Comparison of ENCODE assay signal across 29 cellular contexts in genomic region chr1:30143517-30143916, GRCh38.
"Had no signal": no experiment of that assay in that cellular context is flagged by ENCODE, and none has a peak within 500 bp of the region (broad histone marks: within the 10 kb centered on the region; RNA-seq: fewer than 3 reads in every experiment).

No MANE protein-coding gene starts in this region.

- H3K4me1 Mint-ChIP-seq: activated CD4-positive, alpha-beta T cell treated with anti-CD3 and anti-CD28 coated beads for 36 hours; activated CD4-positive, alpha-beta T cell treated with anti-CD3 and anti-CD28 coated beads, Interleukin-2, amount 10 ng/mL, durations not matched to agents 24 days and 14 days; activated CD8-positive, alpha-beta memory T cell treated with anti-CD3 and anti-CD28 coated beads, Interleukin-2, amount 10 ng/mL, durations not matched to agents 7 days and 5 days; activated naive CD4-positive, alpha-beta T cell treated with anti-CD3 and anti-CD28 coated beads, Interleukin-2, amount 50 U/mL, for 24 hours; activated naive CD8-positive, alpha-beta T cell treated with anti-CD3 and anti-CD28 coated beads, Interleukin-2, amount 10 ng/mL, durations not matched to agents 7 days and 5 days; brain; endodermal cell had no signal

- H3K4me1 ChIP-seq: ascending aorta, breast epithelium, colonic mucosa had no signal

- H3K27me3 Mint-ChIP-seq: activated CD8-positive, alpha-beta memory T cell treated with anti-CD3 and anti-CD28 coated beads, Interleukin-2, amount 10 ng/mL, durations not matched to agents 7 days and 5 days; activated naive CD8-positive, alpha-beta T cell treated with anti-CD3 and anti-CD28 coated beads, Interleukin-2, amount 10 ng/mL, durations not matched to agents 7 days and 5 days had no signal

- H3K27ac Mint-ChIP-seq: activated CD4-positive, alpha-beta memory T cell treated with anti-CD3 and anti-CD28 coated beads for 36 hours; activated CD4-positive, alpha-beta T cell treated with anti-CD3 and anti-CD28 coated beads for 36 hours; activated CD4-positive, alpha-beta T cell treated with anti-CD3 and anti-CD28 coated beads, Interleukin-2, amount 10 ng/mL, durations not matched to agents 24 days and 14 days; activated CD8-positive, alpha-beta memory T cell treated with anti-CD3 and anti-CD28 coated beads, Interleukin-2, amount 10 ng/mL, durations not matched to agents 7 days and 5 days; activated CD8-positive, alpha-beta T cell treated with anti-CD3 and anti-CD28 coated beads, Interleukin-2, amount 10 ng/mL, durations not matched to agents 7 days and 5 days; activated naive CD4-positive, alpha-beta T cell treated with anti-CD3 and anti-CD28 coated beads for 36 hours; activated naive CD4-positive, alpha-beta T cell treated with anti-CD3 and anti-CD28 coated beads, Interleukin-2, amount 50 U/mL, for 24 hours; activated naive CD8-positive, alpha-beta T cell treated with anti-CD3 and anti-CD28 coated beads, Interleukin-2, amount 10 ng/mL, durations not matched to agents 7 days and 5 days; activated T-helper 1 cell treated with anti-CD3 and anti-CD28 coated beads, Interleukin-12 subunit alpha, Interleukin-12 subunit beta, Interleukin-2, Interleukin-4 antibody, amounts not matched to agents 30 ng/mL and 10 ng/mL and 1 ng/mL, durations not matched to agents 14 hours and 24 hours and 36 hours; activated T-helper 2 cell treated with anti-CD3 and anti-CD28 coated beads, Interferon-gamma antibody, Interleukin-2, Interleukin-4, amounts not matched to agents 10 μg/mL and 5 μg/mL and 100 μg/mL, durations not matched to agents 14 hours and 24 hours and 36 hours; brain; endodermal cell had no signal

- H3K36me3 Mint-ChIP-seq: activated CD4-positive, alpha-beta memory T cell treated with anti-CD3 and anti-CD28 coated beads for 36 hours; activated CD8-positive, alpha-beta memory T cell treated with anti-CD3 and anti-CD28 coated beads, Interleukin-2, amount 10 ng/mL, durations not matched to agents 7 days and 5 days; activated naive CD4-positive, alpha-beta T cell treated with anti-CD3 and anti-CD28 coated beads, Interleukin-2, amount 50 U/mL, for 24 hours; activated naive CD8-positive, alpha-beta T cell treated with anti-CD3 and anti-CD28 coated beads, Interleukin-2, amount 10 ng/mL, durations not matched to agents 7 days and 5 days; brain had no signal

- ATAC-seq: activated CD4-positive, alpha-beta T cell treated with anti-CD3 and anti-CD28 coated beads for 36 hours; activated CD8-positive, alpha-beta memory T cell treated with anti-CD3 and anti-CD28 coated beads, Interleukin-2, amount 10 ng/mL, durations not matched to agents 7 days and 5 days; activated CD8-positive, alpha-beta T cell treated with anti-CD3 and anti-CD28 coated beads, Interleukin-2, amount 10 ng/mL, durations not matched to agents 7 days and 5 days; esophagus mucosa had no signal

- H3K27me3 ChIP-seq: ascending aorta, colonic mucosa had no signal

- H3K36me3 ChIP-seq: ascending aorta, breast epithelium, cardiac muscle cell, colonic mucosa had no signal

- H3K4me3 Mint-ChIP-seq: activated CD4-positive, alpha-beta memory T cell treated with anti-CD3 and anti-CD28 coated beads for 36 hours; activated CD4-positive, alpha-beta T cell treated with anti-CD3 and anti-CD28 coated beads for 36 hours; activated CD4-positive, alpha-beta T cell treated with anti-CD3 and anti-CD28 coated beads, Interleukin-2, amount 10 ng/mL, durations not matched to agents 24 days and 14 days; activated CD8-positive, alpha-beta memory T cell treated with anti-CD3 and anti-CD28 coated beads, Interleukin-2, amount 10 ng/mL, durations not matched to agents 7 days and 5 days; activated CD8-positive, alpha-beta T cell treated with anti-CD3 and anti-CD28 coated beads, Interleukin-2, amount 10 ng/mL, durations not matched to agents 7 days and 5 days; activated naive CD4-positive, alpha-beta T cell treated with anti-CD3 and anti-CD28 coated beads for 36 hours; activated naive CD4-positive, alpha-beta T cell treated with anti-CD3 and anti-CD28 coated beads, Interleukin-2, amount 50 U/mL, for 24 hours; activated naive CD8-positive, alpha-beta T cell treated with anti-CD3 and anti-CD28 coated beads, Interleukin-2, amount 10 ng/mL, durations not matched to agents 7 days and 5 days; activated T-helper 1 cell treated with anti-CD3 and anti-CD28 coated beads, Interleukin-12 subunit alpha, Interleukin-12 subunit beta, Interleukin-2, Interleukin-4 antibody, amounts not matched to agents 30 ng/mL and 10 ng/mL and 1 ng/mL, durations not matched to agents 14 hours and 24 hours and 36 hours; brain; endodermal cell had no signal

- H3K9me3 Mint-ChIP-seq: activated CD4-positive, alpha-beta memory T cell treated with anti-CD3 and anti-CD28 coated beads for 36 hours; activated CD4-positive, alpha-beta T cell treated with anti-CD3 and anti-CD28 coated beads, Interleukin-2, amount 10 ng/mL, durations not matched to agents 24 days and 14 days; activated naive CD4-positive, alpha-beta T cell treated with anti-CD3 and anti-CD28 coated beads, Interleukin-2, amount 50 U/mL, for 24 hours; activated naive CD8-positive, alpha-beta T cell treated with anti-CD3 and anti-CD28 coated beads, Interleukin-2, amount 10 ng/mL, durations not matched to agents 7 days and 5 days; activated T-helper 1 cell treated with anti-CD3 and anti-CD28 coated beads, Interleukin-12 subunit alpha, Interleukin-12 subunit beta, Interleukin-2, Interleukin-4 antibody, amounts not matched to agents 30 ng/mL and 10 ng/mL and 1 ng/mL, durations not matched to agents 14 hours and 24 hours and 36 hours; activated T-helper 2 cell treated with anti-CD3 and anti-CD28 coated beads, Interferon-gamma antibody, Interleukin-2, Interleukin-4, amounts not matched to agents 10 μg/mL and 5 μg/mL and 100 μg/mL, durations not matched to agents 14 hours and 24 hours and 36 hours had no signal

- DNase-seq: activated CD4-positive, alpha-beta memory T cell treated with anti-CD3 and anti-CD28 coated beads for 36 hours; activated CD4-positive, alpha-beta T cell treated with anti-CD3 and anti-CD28 coated beads for 36 hours; activated CD4-positive, alpha-beta T cell treated with anti-CD3 and anti-CD28 coated beads, Interleukin-2, amount 10 ng/mL, durations not matched to agents 24 days and 14 days; activated CD4-positive, CD25-positive, alpha-beta regulatory T cell; activated CD4-positive, CD25-positive, alpha-beta regulatory T cell treated with anti-CD3 and anti-CD28 coated beads, Interleukin-2, amount 50 U/mL, for 72 hours; activated CD8-positive, alpha-beta memory T cell treated with anti-CD3 and anti-CD28 coated beads, Interleukin-2, amount 10 ng/mL, durations not matched to agents 7 days and 5 days; activated CD8-positive, alpha-beta memory T cell treated with anti-CD3 and anti-CD28 coated beads, Interleukin-2, amount 50 U/mL, for 4 hours; activated CD8-positive, alpha-beta T cell treated with anti-CD3 and anti-CD28 coated beads, Interleukin-2, amount 10 ng/mL, durations not matched to agents 7 days and 5 days; activated effector memory CD4-positive, alpha-beta T cell treated with anti-CD3 and anti-CD28 coated beads, Interleukin-2, amount 50 U/mL, for 16 hours; activated naive CD4-positive, alpha-beta T cell treated with anti-CD3 and anti-CD28 coated beads for 36 hours; activated naive CD8-positive, alpha-beta T cell treated with anti-CD3 and anti-CD28 coated beads, Interleukin-2, amount 10 ng/mL, durations not matched to agents 7 days and 5 days; activated T-cell treated with anti-CD3 and anti-CD28 coated beads, Interleukin-2, amount 50 U/mL, for 1 hour; activated T-cell treated with anti-CD3 and anti-CD28 coated beads, Interleukin-2, amount 50 U/mL, for 48 hours; central memory CD4-positive, alpha-beta T cell; cerebellar nuclear complex; colonic mucosa; effector memory CD4-positive, alpha-beta T cell; endodermal cell; foreskin fibroblast; T-helper 2 cell had no signal

- H3K4me3 ChIP-seq: ascending aorta, breast epithelium, cardiac muscle cell, colonic mucosa had no signal

- H3K9me3 ChIP-seq: ascending aorta, colonic mucosa had no signal

- FAIRE-seq: frontal cortex had no signal

- H3K27ac ChIP-seq: ascending aorta, breast epithelium, cardiac muscle cell, colonic mucosa had no signal
